Comparison of ENCODE assay signal across 16 cellular contexts in genomic region chr6:21396313-21396712, GRCh38.
A peak's percentile ranks its signal among the peaks of the same experiment; 100 is the strongest.
DNase-seq lines count a peak whose midpoint lies in the region; TF ChIP-seq lines count a peak whose summit lies in the region.
"Had no signal": no experiment of that assay in that cellular context is flagged by ENCODE, and none has a peak within 500 bp of the region (broad histone marks: within the 10 kb centered on the region; RNA-seq: fewer than 3 reads in every experiment).

No MANE protein-coding gene starts in this region.

- peaks cover 10% of the 10 kb centered on the region for H3K9me3 Mint-ChIP-seq in type B pancreatic cell
- H3K9me3 Mint-ChIP-seq: activated T-helper 1 cell treated with anti-CD3 and anti-CD28 coated beads, Interleukin-12 subunit alpha, Interleukin-12 subunit beta, Interleukin-2, Interleukin-4 antibody, amounts not matched to agents 30 ng/mL and 10 ng/mL and 1 ng/mL, durations not matched to agents 14 hours and 24 hours and 36 hours; nephron; T-helper 1 cell treated with Interleukin-12 subunit alpha and Interleukin-12 subunit beta and Interleukin-4 antibody, amounts not matched to agents 30 μg/mL and 1 μg/mL, for 36 hours had no signal

- DNase-seq in HFF-Myc (ENCODE audit: extremely low read depth, low read depth) (peak; percentile 40), amniotic epithelial cell (ENCODE audit: low read depth) (peak; percentile 80), fibroblast of villous mesenchyme (ENCODE audit: low read depth) (peak; percentile 27), type B pancreatic cell (ENCODE audit: extremely low spot score, unreplicated experiment) (no peak), RKO (ENCODE audit: low spot score) (no peak)
- no peak for DNase-seq in activated CD4-positive, CD25-positive, alpha-beta regulatory T cell (lab: John Stamatoyannopoulos, UW)
- DNase-seq in stimulated activated CD4-positive, alpha-beta T cell treated with anti-CD3 and anti-CD28 coated beads, Interleukin-4, amount 100 ng/mL, for 24 hours = no peak
- DNase-seq: activated CD4-positive, alpha-beta T cell treated with anti-CD3 and anti-CD28 coated beads for 4 hours; amygdala; Calu3; heart left ventricle; left ventricle myocardium inferior; PC-9 had no signal

- H3K4me3 ChIP-seq in HFF-Myc (replicated peaks; ENCODE audit: low read depth, low read length) (no peak overlapping the region), fibroblast of villous mesenchyme (ENCODE audit: low read depth, low read length) (no peak overlapping the region)
- H3K4me3 ChIP-seq: heart left ventricle, left ventricle myocardium inferior, PC-9 had no signal

- no peaks in the 10 kb centered on the region for H3K27me3 Mint-ChIP-seq in type B pancreatic cell

- TF ChIP-seq CTCF in HFF-Myc (IDR thresholded peaks at IDR 0.05; ENCODE audit: low read depth, low read length, missing control alignments) = no peak
- no peak for TF ChIP-seq CTCF in fibroblast of villous mesenchyme (IDR thresholded peaks at IDR 0.05; ENCODE audit: insufficient read depth, low read depth, low read length)
- TF ChIP-seq CTCF in type B pancreatic cell (conservative IDR thresholded peaks at IDR 0.05) = no peak

- H3K4me3 Mint-ChIP-seq in type B pancreatic cell = no peak overlapping the region
- H3K4me3 Mint-ChIP-seq: activated T-helper 1 cell treated with anti-CD3 and anti-CD28 coated beads, Interleukin-12 subunit alpha, Interleukin-12 subunit beta, Interleukin-2, Interleukin-4 antibody, amounts not matched to agents 30 ng/mL and 10 ng/mL and 1 ng/mL, durations not matched to agents 14 hours and 24 hours and 36 hours; nephron; T-helper 1 cell treated with Interleukin-12 subunit alpha and Interleukin-12 subunit beta and Interleukin-4 antibody, amounts not matched to agents 30 μg/mL and 1 μg/mL, for 36 hours had no signal

- peak overlapping the region; percentile 43 for H3K27ac Mint-ChIP-seq in type B pancreatic cell
- H3K27ac Mint-ChIP-seq: activated T-helper 1 cell treated with anti-CD3 and anti-CD28 coated beads, Interleukin-12 subunit alpha, Interleukin-12 subunit beta, Interleukin-2, Interleukin-4 antibody, amounts not matched to agents 30 ng/mL and 10 ng/mL and 1 ng/mL, durations not matched to agents 14 hours and 24 hours and 36 hours; nephron; T-helper 1 cell treated with Interleukin-12 subunit alpha and Interleukin-12 subunit beta and Interleukin-4 antibody, amounts not matched to agents 30 μg/mL and 1 μg/mL, for 36 hours had no signal

- no peaks in the 10 kb centered on the region for H3K36me3 Mint-ChIP-seq in type B pancreatic cell

- H3K4me1 Mint-ChIP-seq in type B pancreatic cell (ENCODE audit: unreplicated experiment) = peaks cover 23% of the 10 kb centered on the region

Comparison
In these comparisons a context has a peak if more than half of its experiments do, and no peak if none do; other contexts are left out.
1. DNase-seq: peak in HFF-Myc (single experiment), amniotic epithelial cell (single experiment) and fibroblast of villous mesenchyme (single experiment); none in type B pancreatic cell (single experiment), activated CD4-positive, CD25-positive, alpha-beta regulatory T cell (0 of 4), RKO (single experiment) and stimulated activated CD4-positive, alpha-beta T cell treated with anti-CD3 and anti-CD28 coated beads, Interleukin-4, amount 100 ng/mL, for 24 hours (single experiment).